Comparison of ENCODE assay signal across 8 cellular contexts in the genomic region with DNA sequence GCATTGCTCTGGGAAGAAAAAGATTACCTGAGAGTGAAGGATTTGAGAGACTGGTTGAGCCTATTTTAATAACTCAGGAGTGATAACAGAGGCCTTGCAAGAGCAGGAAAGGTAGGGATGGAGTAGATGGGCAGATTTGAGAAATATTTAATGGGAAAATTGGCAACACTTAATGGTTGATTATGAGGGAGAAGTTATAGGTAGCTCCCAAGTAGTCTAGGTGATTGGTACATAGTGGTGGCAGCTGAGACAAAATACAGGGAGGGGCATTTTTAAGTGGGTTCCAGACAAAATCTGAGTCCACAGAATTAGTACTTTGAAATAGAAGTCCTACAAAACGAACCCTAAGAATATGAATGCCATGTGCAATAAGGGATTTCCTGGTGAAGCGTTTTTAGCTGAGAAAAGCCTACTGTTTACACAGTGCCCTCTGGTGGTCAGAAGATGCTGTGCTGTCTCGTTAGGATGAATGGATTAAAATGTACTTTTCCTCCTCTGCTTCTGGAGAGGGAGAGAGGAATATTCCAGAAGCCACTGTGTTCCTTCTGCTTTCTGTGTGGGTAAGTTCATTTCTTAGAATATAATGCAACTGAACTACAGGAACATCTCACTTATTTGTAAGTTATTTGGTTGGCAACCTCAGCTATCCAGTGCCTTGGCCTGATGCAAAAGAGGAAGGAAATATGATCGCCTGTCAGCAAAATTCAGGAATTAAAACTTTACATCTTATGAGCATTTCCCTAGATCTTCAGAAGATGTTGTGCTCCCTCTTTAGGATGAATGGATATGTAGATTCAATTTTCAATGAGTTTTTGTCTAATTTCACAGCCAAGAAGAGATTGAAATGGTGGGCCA. TPM values are rescaled to one million over a fixed set of nuclear protein-coding genes. Genes with fewer than 3 reads are reported as not detected.
DNase-seq lines count a peak whose midpoint lies in the region; ATAC-seq and TF ChIP-seq lines count a peak whose summit lies in the region.

No MANE protein-coding gene starts in this region.

- H3K9me3 Mint-ChIP-seq in CD4-positive, alpha-beta T cell, result no peaks in the 10 kb centered on the region

- CTCF ChIA-PET in CD4-positive, alpha-beta T cell (lab: Charles Lee), result interaction anchor here (0.5 to 3.2 kb wide), 25 partner anchors 9 to 475 kb away, joined by 3 to 55 read pairs (median 4); a partner anchor contains a TSS

- H3K27me3 ChIP-seq in CD4-positive, alpha-beta T cell (ENCODE audit: control insufficient read depth, insufficient read depth, low read length), result no peaks in the 10 kb centered on the region

- POLR2A ChIA-PET in CD4-positive, alpha-beta T cell (lab: Charles Lee), result interaction anchor here (0.6 to 4.8 kb wide), 12 partner anchors 9 to 124 kb away, joined by 3 to 29 read pairs (median 5); a partner anchor contains a TSS

- H3K27me3 Mint-ChIP-seq in CD4-positive, alpha-beta T cell, result no peaks in the 10 kb centered on the region

- ATAC-seq in CD4-positive, alpha-beta T cell (ENCODE audit: poor library complexity), result peak; percentile 63
- ATAC-seq in HG03108 (IDR thresholded peaks at IDR 0.05; ENCODE audit: unreplicated experiment) (peak; percentile 37), GM19351 (IDR thresholded peaks at IDR 0.05; ENCODE audit: unreplicated experiment) (no peak)

- peak overlapping the region; percentile 100 for H3K27ac Mint-ChIP-seq in CD4-positive, alpha-beta T cell

- peaks cover 12% of the 10 kb centered on the region for H3K36me3 Mint-ChIP-seq in CD4-positive, alpha-beta T cell (ENCODE audit: low read depth)

- peak; percentile 36 to 60 (median 54) for DNase-seq in CD4-positive, alpha-beta T cell
- DNase-seq in NCI-H774 (lab: John Stamatoyannopoulos, UW) (peak; percentile 6), ecto neural progenitor cell (ENCODE audit: low spot score) (peak; percentile 58), medulla oblongata (ENCODE audit: extremely low spot score) (peak; percentile 94)
- peak; percentile 60 to 74 for DNase-seq in activated CD4-positive, alpha-beta T cell treated with anti-CD3 and anti-CD28 coated beads, Interleukin-2, amount 50 U/mL, for 48 hours
- DNase-seq in stimulated activated CD8-positive, alpha-beta memory T cell treated with anti-CD3 and anti-CD28 coated beads, Interleukin-2, amount 100 ng/mL, for 48 hours (ENCODE audit: low read depth in 2 of 2), result peak; percentile 19 to 44

- H3K4me3 Mint-ChIP-seq in CD4-positive, alpha-beta T cell, result peak overlapping the region; percentile 43

- H3K27ac ChIP-seq in CD4-positive, alpha-beta T cell (ENCODE audit: low read depth, low read length), result no peak overlapping the region

- intact Hi-C loops in CD4-positive, alpha-beta T cell (cut with DNase I, micrococcal nuclease), result loop anchor here (1.0 to 2.0 kb wide), 4 partner anchors 9 to 168 kb away; no protein-coding TSS in a partner anchor

- peaks cover 93% of the 10 kb centered on the region for H3K4me1 Mint-ChIP-seq in CD4-positive, alpha-beta T cell (ENCODE audit: low read depth)

- no peaks in the 10 kb centered on the region for H3K9me3 ChIP-seq in CD4-positive, alpha-beta T cell (ENCODE audit: control insufficient read depth, low read length)

- TF ChIP-seq CTCF in CD4-positive, alpha-beta T cell (IDR thresholded peaks at IDR 0.05), result peak; percentile 88

RNA-seq across cellular contexts. Expression of a gene that starts 6.5 kb away (rescaled TPM):
- 100 to 1,000 TPM; 146 to 147 TPM for total RNA-seq in CD4-positive, alpha-beta T cell

RNA-seq across cellular contexts. Expression of a gene that starts 7.4 kb away (rescaled TPM):
- 10 to 100 TPM; 56.8 to 58.1 TPM for total RNA-seq in CD4-positive, alpha-beta T cell

RNA-seq across cellular contexts. Expression of a gene that starts 29.5 kb away (rescaled TPM):
- 1 to 10 TPM; 1.5 to 1.9 TPM for total RNA-seq in CD4-positive, alpha-beta T cell

RNA-seq across cellular contexts. Expression of a gene that starts 38.7 kb away (rescaled TPM):
- not detected for total RNA-seq in CD4-positive, alpha-beta T cell

RNA-seq across cellular contexts. Expression of a gene that starts 45.8 kb away (rescaled TPM):
- under 1 TPM; 0.49 to 0.50 TPM for total RNA-seq in CD4-positive, alpha-beta T cell

Comparison
In these comparisons a context has a peak if more than half of its experiments do, and no peak if none do; other contexts are left out.
1. DNase-seq: peak in every context shown above with its lines; median percentile 94 in medulla oblongata; 67 in activated CD4-positive, alpha-beta T cell treated with anti-CD3 and anti-CD28 coated beads, Interleukin-2, amount 50 U/mL, for 48 hours; 58 in ecto neural progenitor cell; 54 in CD4-positive, alpha-beta T cell; 32 in stimulated activated CD8-positive, alpha-beta memory T cell treated with anti-CD3 and anti-CD28 coated beads, Interleukin-2, amount 100 ng/mL, for 48 hours; 6 in NCI-H774.